ENCODE assay signal across 27 cellular contexts in genomic region chr2:105428387-105429018, GRCh38. TPM values are rescaled to one million over a fixed set of nuclear protein-coding genes. Genes with fewer than 3 reads are reported as not detected.
DNase-seq lines count a peak whose midpoint lies in the region; ATAC-seq, FAIRE-seq and TF ChIP-seq lines count a peak whose summit lies in the region.
"Had no signal": no experiment of that assay in that cellular context is flagged by ENCODE, and none has a peak within 500 bp of the region (broad histone marks: within the 10 kb centered on the region; RNA-seq: fewer than 3 reads in every experiment).

No MANE protein-coding gene starts in this region.

- no peak overlapping the region for H3K4me3 ChIP-seq in IMR-90 (ENCODE audit: insufficient read depth, low read depth, low read length)
- H3K4me3 ChIP-seq in bronchial epithelial cell (ENCODE audit: low read depth, low read length) = no peak overlapping the region
- H3K4me3 ChIP-seq in skin epidermis = no peak overlapping the region
- H3K4me3 ChIP-seq: BLaER1 treated with 17β-estradiol and CSF1 and Interleukin-3, amounts not matched to agents 10 nM and 100 nM; left lung; SJCRH30; spleen; upper lobe of left lung had no signal

- ATAC-seq in IMR-90 (ENCODE audit: low read depth) (no peak), left ventricle myocardium superior (peak; percentile 33)
- ATAC-seq: activated T-cell treated with anti-CD3 and anti-CD28 coated beads, Interleukin-2, amount 50 U/mL, for 4 hours; left lung; naive thymus-derived CD8-positive, alpha-beta T cell; PC-3 had no signal

- no TSS peak for BruUV-seq in IMR-90 (replicated peaks; lab: Mats Ljungman, UMichigan)

- no peak overlapping the region for H2BK15ac ChIP-seq in IMR-90 (ENCODE audit: low read depth, low read length)

- no peak overlapping the region for H3K4ac ChIP-seq in IMR-90 (ENCODE audit: low read depth, low read length)

- dilution Hi-C loops in IMR-90 (cut with HindIII; ENCODE audit: low sequenced_read_pairs, unreplicated experiment) = no loop called here

- H3K9ac ChIP-seq in IMR-90 (ENCODE audit: low read depth, low read length) = no peak overlapping the region
- H3K9ac ChIP-seq: BLaER1 treated with 17β-estradiol and CSF1 and Interleukin-3, amounts not matched to agents 10 nM and 100 nM had no signal

- H3K4me2 ChIP-seq in IMR-90 (ENCODE audit: low read depth, low read length) = no peak overlapping the region
- H3K4me2 ChIP-seq: BLaER1 treated with 17β-estradiol and CSF1 and Interleukin-3, amounts not matched to agents 10 nM and 100 nM had no signal

- H4K8ac ChIP-seq in IMR-90 (ENCODE audit: low read depth in 2 of 2, low read length in 2 of 2) = no peak overlapping the region

- intact Hi-C loops in IMR-90 (cut with micrococcal nuclease) (no loop called here), left ventricle myocardium superior (cut with micrococcal nuclease) (no loop called here)

- H2BK120ac ChIP-seq in IMR-90 (ENCODE audit: low read depth, low read length) = no peak overlapping the region

- in situ Hi-C loops in IMR-90 (cut with MboI; ENCODE audit: low sequenced_read_pairs) = no loop called here

- DNase-seq in IMR-90 (no peak), bronchial epithelial cell (ENCODE audit: low read depth) (peak; percentile 41), left ventricle myocardium superior (peak; percentile 62), GM19239 (ENCODE audit: insufficient read length, low spot score) (no peak), NCI-H226 (no peak), NCI-H2107 (lab: John Stamatoyannopoulos, UW) (no peak)
- DNase-seq: activated CD4-positive, alpha-beta T cell treated with anti-CD3 and anti-CD28 coated beads, Interleukin-2, amount 50 U/mL, for 1 hour; activated T-cell treated with anti-CD3 and anti-CD28 coated beads, Interleukin-2, amount 50 U/mL, for 4 hours; COR-L47; cortex of kidney; DMS53; GDM1; left lung; midbrain; naive thymus-derived CD8-positive, alpha-beta T cell; NCI-H1694; NCI-H2171 treated with DMSO at 0.1 percent for 48 hours; NCI-H524; PC-3; right cardiac atrium; SJCRH30; spleen; T1000; upper lobe of left lung had no signal

- H3K27ac ChIP-seq in IMR-90 (ENCODE audit: insufficient read depth, low read length) = no peak overlapping the region
- H3K27ac ChIP-seq in skin epidermis = peak overlapping the region in 11 of 21 experiments; percentile 1 to 86 (median 54)
- H3K27ac ChIP-seq: BLaER1 treated with 17β-estradiol and CSF1 and Interleukin-3, amounts not matched to agents 10 nM and 100 nM; HL-60; left lung; SJCRH30; spleen; upper lobe of left lung had no signal

- H4K5ac ChIP-seq in IMR-90 (ENCODE audit: low read depth, low read length) = no peak overlapping the region

- TF ChIP-seq RAD21 in IMR-90 (IDR thresholded peaks at IDR 0.05; ENCODE audit: low read length) = no peak

- CTCF ChIA-PET in IMR-90 (lab: Yijun Ruan, JAX) = no interaction called here

- H3K14ac ChIP-seq in IMR-90 (replicated peaks; ENCODE audit: low read depth, low read length) = no peak overlapping the region

- FAIRE-seq in bronchial epithelial cell (lab: Jason Lieb, UNC) (no peak), GM19239 (lab: Jason Lieb, UNC) (no peak)

- no peak overlapping the region for H2BK5ac ChIP-seq in IMR-90 (ENCODE audit: low read depth, low read length, poor library complexity, severe bottlenecking)

- H3K4me1 ChIP-seq in IMR-90 (ENCODE audit: control insufficient read depth, insufficient read depth, low read length) = peaks cover 13% of the 10 kb centered on the region; the same call in 1 of the 2 replicates
- H3K4me1 ChIP-seq: left lung, SJCRH30, upper lobe of left lung had no signal

- no peak overlapping the region for H4K91ac ChIP-seq in IMR-90 (ENCODE audit: insufficient read depth, low read depth, low read length)

- H2AK5ac ChIP-seq in IMR-90 (ENCODE audit: low read depth, low read length) = peak overlapping the region; percentile 15; the same call in 1 of the 2 replicates

- TF ChIP-seq CTCF in IMR-90 (conservative IDR thresholded peaks at IDR 0.05; ENCODE audit: low read depth, low read length) (no peak), bronchial epithelial cell (IDR thresholded peaks at IDR 0.05; ENCODE audit: insufficient read depth, low read length, severe bottlenecking) (no peak)

- peaks cover 4% of the 10 kb centered on the region; the same call in 1 of the 2 replicates for H3K9me3 ChIP-seq in IMR-90 (ENCODE audit: control insufficient read depth, insufficient read depth, low read length)
- H3K9me3 ChIP-seq: left lung, SJCRH30, spleen, upper lobe of left lung had no signal

- H3K56ac ChIP-seq in IMR-90 (ENCODE audit: extremely low read depth, insufficient read depth, low read length) = no peak overlapping the region

- no peak overlapping the region for H3K23ac ChIP-seq in IMR-90 (ENCODE audit: low read depth, low read length)

- H3K9me1 ChIP-seq in IMR-90 (ENCODE audit: insufficient read depth, low read length) = no peaks in the 10 kb centered on the region

- H2BK20ac ChIP-seq in IMR-90 (ENCODE audit: low read depth, low read length) = no peak overlapping the region

- no peak overlapping the region for H3K18ac ChIP-seq in IMR-90 (ENCODE audit: low read depth, low read length)

- no peak for TF ChIP-seq POLR2A in IMR-90 (IDR thresholded peaks at IDR 0.05; ENCODE audit: low read depth, low read length)

- H4K20me1 ChIP-seq in IMR-90 (ENCODE audit: insufficient read depth, low read length) = no peaks in the 10 kb centered on the region
- H4K20me1 ChIP-seq: BLaER1 treated with 17β-estradiol and CSF1 and Interleukin-3, amounts not matched to agents 10 nM and 100 nM had no signal

- WGBS in IMR-90 (ENCODE audit: extremely low coverage in 2 of 2, insufficient read length in 1 of 2), 2 experiments = 80% methylated on average over 9 of the region's 12 CpGs; no CpG with 5 or more reads in 1 of the 2 experiments

- H3K79me1 ChIP-seq in IMR-90 (ENCODE audit: low read depth in 1 of 2, low read length in 2 of 2) = no peaks in the 10 kb centered on the region

- no peak overlapping the region for H2AFZ ChIP-seq in IMR-90 (replicated peaks; ENCODE audit: low read length, poor library complexity)

- H3K27me3 ChIP-seq in IMR-90 (ENCODE audit: control insufficient read depth, insufficient read depth, low read length) (peaks cover 25% of the 10 kb centered on the region), bronchial epithelial cell (ENCODE audit: control insufficient read depth, insufficient read depth, low read length) (no peaks in the 10 kb centered on the region)
- H3K27me3 ChIP-seq: BLaER1 treated with 17β-estradiol and CSF1 and Interleukin-3, amounts not matched to agents 10 nM and 100 nM; SJCRH30; spleen; upper lobe of left lung had no signal

- H3K36me3 ChIP-seq in IMR-90 (ENCODE audit: control insufficient read depth, insufficient read depth, low read length) (no peaks in the 10 kb centered on the region), bronchial epithelial cell (ENCODE audit: control insufficient read depth, insufficient read depth, low read length) (no peaks in the 10 kb centered on the region)
- H3K36me3 ChIP-seq: BLaER1 treated with 17β-estradiol and CSF1 and Interleukin-3, amounts not matched to agents 10 nM and 100 nM; left lung; SJCRH30; spleen; upper lobe of left lung had no signal

- no peak overlapping the region for H2AK9ac ChIP-seq in IMR-90 (replicated peaks; ENCODE audit: low read depth, low read length, poor library complexity)

- POLR2A ChIA-PET in IMR-90 (lab: Charles Lee; ENCODE audit: unreplicated experiment) = no interaction called here

TF ChIP-seq in IMR-90, 13 proteins besides CTCF, POLR2A, EP300 and RAD21:
- TF ChIP-seq CEBPB (IDR thresholded peaks at IDR 0.05; ENCODE audit: low read depth, low read length) (no peak), BHLHE40 (IDR thresholded peaks at IDR 0.05; ENCODE audit: low read depth, low read length) (no peak), USF2 (IDR thresholded peaks at IDR 0.05; ENCODE audit: low read depth, low read length) (no peak), SMC3 (IDR thresholded peaks at IDR 0.05; ENCODE audit: low read depth, low read length) (no peak), MAFK (IDR thresholded peaks at IDR 0.05; ENCODE audit: low read depth, low read length) (no peak), RFX5 (IDR thresholded peaks at IDR 0.05; ENCODE audit: low read depth, low read length) (no peak), NFE2L2 (IDR thresholded peaks at IDR 0.05; ENCODE audit: low read depth, low read length) (no peak), MAZ (IDR thresholded peaks at IDR 0.05; ENCODE audit: borderline replicate concordance, low read depth, low read length) (no peak), MXI1 (IDR thresholded peaks at IDR 0.05; ENCODE audit: borderline replicate concordance, low read depth, low read length) (no peak), RCOR1 (IDR thresholded peaks at IDR 0.05; ENCODE audit: insufficient replicate concordance, low read length) (no peak), ELK1 (IDR thresholded peaks at IDR 0.05; ENCODE audit: borderline replicate concordance, low read depth, low read length) (no peak), CHD1 (IDR thresholded peaks at IDR 0.05; ENCODE audit: low read depth, low read length) (no peak), FOS (IDR thresholded peaks at IDR 0.05; ENCODE audit: low read depth, low read length) (no peak)
TF ChIP-seq in IMR-90: peak in this region for 0.

RNA-seq across cellular contexts. Expression of gene FHL2, which starts 29.7 kb away (rescaled TPM):
- total RNA-seq in IMR-90 (2012; rRNA removed) (373 and 464 TPM in 2 replicates), bronchial epithelial cell (67.2 and 76.9 TPM in 2 replicates), left ventricle myocardium superior (1,772 TPM)
- polyA plus RNA-seq in IMR-90 (2012; rRNA removed) = 550 and 574 TPM in 2 replicates
- polyA plus RNA-seq in IMR-90 (2012; cell fraction: cytosol; rRNA removed) = 533 and 781 TPM in 2 replicates
- 291 and 300 TPM in 2 replicates for polyA plus RNA-seq in IMR-90 (2012; cell fraction: nucleus; rRNA removed; ENCODE audit: low replicate concordance)
- total RNA-seq: naive thymus-derived CD8-positive, alpha-beta T cell had no signal

Comparison
In these comparisons a context has a peak if more than half of its experiments do, and no peak if none do; other contexts are left out.
1. DNase-seq: peak in bronchial epithelial cell (single experiment) and left ventricle myocardium superior (single experiment); none in IMR-90 (single experiment), GM19239 (single experiment), NCI-H226 (single experiment) and NCI-H2107 (single experiment).